8 cellular contexts compared by ENCODE assay signal in the genomic region with DNA sequence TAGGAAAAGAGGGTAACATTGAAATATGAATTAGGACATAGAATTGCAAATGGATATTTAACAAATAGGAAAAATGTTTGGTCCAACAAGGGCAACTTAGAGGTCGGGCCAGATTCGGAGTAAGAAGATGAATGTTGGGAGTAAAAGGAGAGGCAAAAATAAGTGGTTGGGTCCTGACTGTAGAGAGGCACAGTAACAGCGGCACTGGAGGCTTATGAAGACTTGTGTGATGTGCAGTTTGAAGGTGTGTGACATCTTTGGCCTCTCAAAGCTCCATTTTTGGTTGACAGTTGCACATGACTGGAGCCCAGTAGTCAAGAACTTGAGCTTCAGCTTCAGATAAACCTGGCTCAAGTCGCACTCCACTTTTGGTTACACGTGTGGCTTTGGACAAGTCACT.
"Had no signal": no experiment of that assay in that cellular context is flagged by ENCODE, and none has a peak within 500 bp of the region (broad histone marks: within the 10 kb centered on the region; RNA-seq: fewer than 3 reads in every experiment).

No MANE protein-coding gene starts in this region.

- H3K4me1 ChIP-seq: HAP-1 had no signal

- H3K36me3 ChIP-seq: HAP-1 had no signal

- H3K9me3 ChIP-seq: HAP-1 had no signal

- H3K9ac ChIP-seq: GM23248 had no signal

- ATAC-seq: GM23338 had no signal

- H2AFZ ChIP-seq: GM23248, GM23338 had no signal

- H3K27ac ChIP-seq: GM23248 had no signal

- H3K4me3 ChIP-seq: GM23248, GM23338, HAP-1 had no signal

- H3K4me2 ChIP-seq: GM23338 had no signal

- DNase-seq: GM23248, GOT3, H7, H9, HCEC 1CT, HFFc6 had no signal
